ENCODE assay signal across 20 cellular contexts in the genomic region with DNA sequence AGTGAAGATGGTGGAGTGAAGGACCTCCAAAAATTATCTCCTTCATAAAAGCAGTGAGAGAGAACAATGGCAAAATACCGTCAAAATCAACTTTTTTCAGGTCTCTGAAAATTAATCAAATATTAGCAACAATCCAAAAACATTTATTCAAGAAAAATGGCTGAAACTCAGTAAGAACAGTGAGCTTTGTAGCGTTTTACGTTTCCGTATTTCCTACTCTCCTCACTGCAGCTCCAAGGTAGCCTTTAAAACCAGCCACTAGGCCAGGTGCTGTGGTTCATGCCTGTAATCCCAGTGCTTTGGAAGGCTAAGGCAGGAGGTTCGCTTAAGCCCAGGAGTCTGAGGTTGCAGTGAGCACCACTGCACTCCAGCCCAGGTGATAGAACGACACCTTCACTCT. TPM values are rescaled to one million over a fixed set of nuclear protein-coding genes. Genes with fewer than 3 reads are reported as not detected.
DNase-seq lines count a peak whose midpoint lies in the region; ATAC-seq, FAIRE-seq and TF ChIP-seq lines count a peak whose summit lies in the region.
"Had no signal": no experiment of that assay in that cellular context is flagged by ENCODE, and none has a peak within 500 bp of the region (broad histone marks: within the 10 kb centered on the region; RNA-seq: fewer than 3 reads in every experiment).

No MANE protein-coding gene starts in this region.

- CTCF ChIA-PET in A549 (lab: Yijun Ruan, JAX), result no interaction called here

- TF ChIP-seq EP300 in A549 (IDR thresholded peaks at IDR 0.05), result no peak

- TF ChIP-seq RAD21 in A549 (conservative IDR thresholded peaks at IDR 0.05 in 1 of 2, IDR thresholded peaks at IDR 0.05 in 1 of 2), result no peak

- FAIRE-seq in A549 (lab: Jason Lieb, UNC), result no peak
- FAIRE-seq: D721Med, G401.6, GM12891, GM19239 had no signal

- H3K4me1 ChIP-seq in A549, result peaks cover 24% of the 10 kb centered on the region
- H3K4me1 ChIP-seq: BE2C, Caco-2, HAP-1 had no signal

- 0 out of 6 replicates have a peak overlapping the region, but pooled peaks of 1 of the 2 experiments have one; percentile 7 for H3K27ac ChIP-seq in A549
- peak overlapping the region; percentile 15 to 18 for H3K27ac ChIP-seq in coronary artery
- H3K27ac ChIP-seq: GM23248 had no signal

- no peaks in the 10 kb centered on the region for H3K27me3 Mint-ChIP-seq in HFFc6 (ENCODE audit: insufficient read depth)
- no peaks in the 10 kb centered on the region for H3K27me3 Mint-ChIP-seq in osteocyte (ENCODE audit: unreplicated experiment)
- H3K27me3 Mint-ChIP-seq: CD4-positive, CD25-positive, alpha-beta regulatory T cell had no signal

- DNase-seq in A549 (ENCODE audit: low read depth in 1 of 2, low spot score in 1 of 2) (no peak), HFFc6 (no peak), coronary artery (ENCODE audit: low spot score) (no peak), osteocyte (ENCODE audit: extremely low spot score, unreplicated experiment) (no peak), OCI-M1 (lab: John Stamatoyannopoulos, UW) (no peak)
- DNase-seq: ACHN; BE2C; C1 segment of cervical spinal cord; Caco-2; CD4-positive, CD25-positive, alpha-beta regulatory T cell; GM23248 had no signal

- H3K4me1 Mint-ChIP-seq in HFFc6 (ENCODE audit: low read depth) (peaks cover 61% of the 10 kb centered on the region), osteocyte (ENCODE audit: unreplicated experiment) (peaks cover 64% of the 10 kb centered on the region)

- H3K4me3 Mint-ChIP-seq in HFFc6, result no peak overlapping the region
- no peak overlapping the region for H3K4me3 Mint-ChIP-seq in osteocyte (ENCODE audit: unreplicated experiment)

- H3K4me2 ChIP-seq in A549, result peak overlapping the region; percentile 35; the same call in 2 of the 3 replicates

- 79% methylated on average over 6 of the region's 6 CpGs for WGBS in A549 (ENCODE audit: missing lambda C conversion rate)

- H3K4me3 ChIP-seq in A549 (no peak overlapping the region), coronary artery (no peak overlapping the region)
- H3K4me3 ChIP-seq: GM23248, HAP-1 had no signal

- peaks cover 3% of the 10 kb centered on the region; the same call in 1 of the 3 replicates for H3K9me3 ChIP-seq in A549
- H3K9me3 ChIP-seq: BE2C, Caco-2 had no signal

- no peak for TF ChIP-seq POLR2A in A549 (IDR thresholded peaks at IDR 0.05; ENCODE audit: low read length)

- POLR2A ChIA-PET in A549 (lab: Yijun Ruan, JAX), result no interaction called here

- H3K27ac Mint-ChIP-seq in HFFc6 (peak overlapping the region; percentile 6; the same call in 1 of the 2 replicates), osteocyte (ENCODE audit: unreplicated experiment) (peak overlapping the region; percentile 78)

- TF ChIP-seq CTCF in A549 (IDR thresholded peaks at IDR 0.05) (no peak), HFFc6 (IDR thresholded peaks at IDR 0.05) (no peak), coronary artery (IDR thresholded peaks at IDR 0.05) (no peak), osteocyte (IDR thresholded peaks at IDR 0.05) (no peak)

- no peak for ATAC-seq in A549
- no peak for ATAC-seq in HG03432 (IDR thresholded peaks at IDR 0.05; ENCODE audit: unreplicated experiment)
- no peak for ATAC-seq in GM19395 (IDR thresholded peaks at IDR 0.05; ENCODE audit: unreplicated experiment)

- H3K9me3 Mint-ChIP-seq in HFFc6 (no peaks in the 10 kb centered on the region), osteocyte (ENCODE audit: unreplicated experiment) (peaks cover 21% of the 10 kb centered on the region)

- H3K36me3 Mint-ChIP-seq in HFFc6 (ENCODE audit: low read depth) (peaks cover 34% of the 10 kb centered on the region), osteocyte (ENCODE audit: unreplicated experiment) (peaks cover 37% of the 10 kb centered on the region)

TF ChIP-seq in A549, 52 proteins besides CTCF, POLR2A, EP300 and RAD21:
- TF ChIP-seq HDAC2 (IDR thresholded peaks at IDR 0.05) (no peak), FOSL2 (IDR thresholded peaks at IDR 0.05) (no peak), FOSL2 (CRISPR knock-in tag; IDR thresholded peaks at IDR 0.05) (no peak), HOXA7 (CRISPR knock-in tag; IDR thresholded peaks at IDR 0.05) (no peak), HOXB5 (CRISPR knock-in tag; IDR thresholded peaks at IDR 0.05) (no peak), BHLHE40 (IDR thresholded peaks at IDR 0.05; ENCODE audit: low read depth, low read length) (no peak), CBX8 (IDR thresholded peaks at IDR 0.05) (no peak), MAZ (IDR thresholded peaks at IDR 0.05; ENCODE audit: borderline replicate concordance, low read depth, low read length) (no peak), NPAS2 (CRISPR knock-in tag; IDR thresholded peaks at IDR 0.05; ENCODE audit: borderline replicate concordance) (no peak), TFCP2L1 (CRISPR knock-in tag; IDR thresholded peaks at IDR 0.05) (no peak), ELK1 (IDR thresholded peaks at IDR 0.05; ENCODE audit: low read depth, low read length) (no peak), GATA3 (IDR thresholded peaks at IDR 0.05; ENCODE audit: borderline replicate concordance) (no peak), ZNF302 (CRISPR knock-in tag; IDR thresholded peaks at IDR 0.05) (no peak), JUNB (IDR thresholded peaks at IDR 0.05) (no peak), MAFK (IDR thresholded peaks at IDR 0.05; ENCODE audit: partially characterized antibody) (no peak), JUN (IDR thresholded peaks at IDR 0.05) (no peak), RCOR1 (IDR thresholded peaks at IDR 0.05; ENCODE audit: low read depth, low read length) (no peak), CBX2 (IDR thresholded peaks at IDR 0.05; ENCODE audit: borderline replicate concordance, low read depth) (no peak), POLR2AphosphoS2 (conservative IDR thresholded peaks at IDR 0.05; ENCODE audit: low read length) (no peak), CHD2 (IDR thresholded peaks at IDR 0.05; ENCODE audit: low read length, partially characterized antibody) (no peak)
- TF ChIP-seq, protein P1, sequence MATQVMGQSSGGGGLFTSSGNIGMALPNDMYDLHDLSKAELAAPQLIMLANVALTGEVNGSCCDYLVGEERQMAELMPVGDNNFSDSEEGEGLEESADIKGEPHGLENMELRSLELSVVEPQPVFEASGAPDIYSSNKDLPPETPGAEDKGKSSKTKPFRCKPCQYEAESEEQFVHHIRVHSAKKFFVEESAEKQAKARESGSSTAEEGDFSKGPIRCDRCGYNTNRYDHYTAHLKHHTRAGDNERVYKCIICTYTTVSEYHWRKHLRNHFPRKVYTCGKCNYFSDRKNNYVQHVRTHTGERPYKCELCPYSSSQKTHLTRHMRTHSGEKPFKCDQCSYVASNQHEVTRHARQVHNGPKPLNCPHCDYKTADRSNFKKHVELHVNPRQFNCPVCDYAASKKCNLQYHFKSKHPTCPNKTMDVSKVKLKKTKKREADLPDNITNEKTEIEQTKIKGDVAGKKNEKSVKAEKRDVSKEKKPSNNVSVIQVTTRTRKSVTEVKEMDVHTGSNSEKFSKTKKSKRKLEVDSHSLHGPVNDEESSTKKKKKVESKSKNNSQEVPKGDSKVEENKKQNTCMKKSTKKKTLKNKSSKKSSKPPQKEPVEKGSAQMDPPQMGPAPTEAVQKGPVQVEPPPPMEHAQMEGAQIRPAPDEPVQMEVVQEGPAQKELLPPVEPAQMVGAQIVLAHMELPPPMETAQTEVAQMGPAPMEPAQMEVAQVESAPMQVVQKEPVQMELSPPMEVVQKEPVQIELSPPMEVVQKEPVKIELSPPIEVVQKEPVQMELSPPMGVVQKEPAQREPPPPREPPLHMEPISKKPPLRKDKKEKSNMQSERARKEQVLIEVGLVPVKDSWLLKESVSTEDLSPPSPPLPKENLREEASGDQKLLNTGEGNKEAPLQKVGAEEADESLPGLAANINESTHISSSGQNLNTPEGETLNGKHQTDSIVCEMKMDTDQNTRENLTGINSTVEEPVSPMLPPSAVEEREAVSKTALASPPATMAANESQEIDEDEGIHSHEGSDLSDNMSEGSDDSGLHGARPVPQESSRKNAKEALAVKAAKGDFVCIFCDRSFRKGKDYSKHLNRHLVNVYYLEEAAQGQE (IDR thresholded peaks at IDR 0.05), result no peak

RNA-seq across cellular contexts. Expression of gene ATP10A, which starts 38.5 kb away (rescaled TPM):
- polyA plus RNA-seq in A549 (2011; rRNA removed) (5.9 and 6.0 TPM in 2 replicates), A549 (2017; fragmentation: RNase III; extraction: RNeasy Plus Mini Kit Qiagen cat#74134 plus additional on column Dnase treatment) (6.6 to 7.6 TPM (median 6.8 TPM) in 3 replicates)
- 7.7 and 8.2 TPM in 2 replicates for polyA plus RNA-seq in A549 (2012; cell fraction: cytosol; rRNA removed)
- 16.7 and 21.2 TPM in 2 replicates for polyA plus RNA-seq in A549 (2012; cell fraction: nucleus; rRNA removed)
- 9.4 and 9.5 TPM in 2 replicates for polyA minus RNA-seq in A549 (2011; rRNA and poly(A)+ RNA removed)
- total RNA-seq in HFFc6 (2021; fragmentation: NEBNext Ultra II Directional; extraction: Animal tissue kit (Norgen Biotek cat#: 25700)), result 10 to 100 TPM; 31.0 to 39.5 (median 33.9) TPM
- 71.9 and 74.2 TPM in 2 replicates for total RNA-seq in osteocyte
- total RNA-seq: A172, Caco-2, HT-29 had no signal
